ENCODE assay signal across 8 cellular contexts in the genomic region with DNA sequence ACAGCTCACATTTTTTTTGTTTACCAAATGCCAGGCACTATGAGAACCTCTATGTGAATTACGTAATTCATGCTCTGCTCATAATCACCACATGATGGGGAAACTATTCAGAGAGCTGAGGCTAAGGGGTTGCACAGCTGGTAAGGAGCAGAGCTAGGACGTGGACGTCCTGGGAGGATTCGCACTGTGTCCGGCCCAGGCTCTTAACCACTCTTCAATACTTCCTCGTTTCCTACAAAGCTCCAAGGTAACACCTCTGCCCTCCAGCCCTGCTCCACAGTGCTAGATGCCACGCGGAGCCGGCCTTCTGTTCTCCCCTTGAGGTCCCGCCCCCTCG. TPM values are rescaled to one million over a fixed set of nuclear protein-coding genes. Genes with fewer than 3 reads are reported as not detected.
DNase-seq lines count a peak whose midpoint lies in the region; ATAC-seq and TF ChIP-seq lines count a peak whose summit lies in the region.

No MANE protein-coding gene starts in this region.

- H3K27me3 Mint-ChIP-seq in CD4-positive, CD25-positive, alpha-beta regulatory T cell: no peaks in the 10 kb centered on the region
- no peaks in the 10 kb centered on the region for H3K27me3 Mint-ChIP-seq in neural crest cell (ENCODE audit: low read depth)

- peaks cover 30% of the 10 kb centered on the region for H3K36me3 Mint-ChIP-seq in CD4-positive, CD25-positive, alpha-beta regulatory T cell
- H3K36me3 Mint-ChIP-seq in neural crest cell (ENCODE audit: low read depth): peaks cover 15% of the 10 kb centered on the region

- H3K36me3 ChIP-seq in CD4-positive, CD25-positive, alpha-beta regulatory T cell (ENCODE audit: control insufficient read depth, insufficient read depth, low read length): peaks cover 60% of the 10 kb centered on the region

- H3K4me1 Mint-ChIP-seq in CD4-positive, CD25-positive, alpha-beta regulatory T cell: peaks cover 6 to 40% (median 22%) of the 10 kb centered on the region in 4 donors
- H3K4me1 Mint-ChIP-seq in neural crest cell: peaks cover 23% of the 10 kb centered on the region

- H3K27ac ChIP-seq in CD4-positive, CD25-positive, alpha-beta regulatory T cell (ENCODE audit: insufficient read depth, low read length, poor library complexity, severe bottlenecking): peak overlapping the region; percentile 90
- H3K27ac ChIP-seq in coronary artery: peak overlapping the region; percentile 89 to 95

- DNase-seq in CD4-positive, CD25-positive, alpha-beta regulatory T cell: no peak
- DNase-seq in LNCaP clone FGC (ENCODE audit: low read depth) (no peak), coronary artery (ENCODE audit: low spot score) (no peak), neural crest cell (ENCODE audit: low read depth, low spot score) (no peak), GM20000 (ENCODE audit: low spot score) (no peak), SHP77 treated with DMSO at 0.1 percent for 48 hours (lab: John Stamatoyannopoulos, UW) (no peak)
- DNase-seq in NK-92 treated with Interleukin-12 subunit alpha and Interleukin-12 subunit beta, amount 100 ng/mL, for 24 hours (lab: John Stamatoyannopoulos, UW): no peak

- TF ChIP-seq CTCF in LNCaP clone FGC (IDR thresholded peaks at IDR 0.05; ENCODE audit: control insufficient read depth, extremely low read depth, insufficient read depth) (no peak), coronary artery (IDR thresholded peaks at IDR 0.05) (no peak), neural crest cell (conservative IDR thresholded peaks at IDR 0.05) (no peak), GM20000 (IDR thresholded peaks at IDR 0.05; ENCODE audit: extremely low read depth, missing control alignments) (no peak)

- H3K27ac Mint-ChIP-seq in CD4-positive, CD25-positive, alpha-beta regulatory T cell: peak overlapping the region; percentile 93 to 97 (median 94)
- H3K27ac Mint-ChIP-seq in neural crest cell (ENCODE audit: unreplicated experiment): no peak overlapping the region

- peak overlapping the region; percentile 66 for H3K4me3 ChIP-seq in CD4-positive, CD25-positive, alpha-beta regulatory T cell (ENCODE audit: low read depth, low read length)
- H3K4me3 ChIP-seq in LNCaP clone FGC (ENCODE audit: low read depth, low read length) (peak overlapping the region; percentile 28), coronary artery (peak overlapping the region; percentile 79)

- ATAC-seq in CD4-positive, CD25-positive, alpha-beta regulatory T cell (ENCODE audit: low read depth in 2 of 2): peak; percentile 17 to 29
- ATAC-seq in GM21360 (IDR thresholded peaks at IDR 0.05; ENCODE audit: unreplicated experiment): no peak

- H3K4me3 Mint-ChIP-seq in CD4-positive, CD25-positive, alpha-beta regulatory T cell: peak overlapping the region; percentile 69 to 87 (median 80)
- H3K4me3 Mint-ChIP-seq in neural crest cell: peak overlapping the region; percentile 66

- peaks cover 0 to 1% (median 0%) of the 10 kb centered on the region in 7 donors for H3K9me3 Mint-ChIP-seq in CD4-positive, CD25-positive, alpha-beta regulatory T cell
- H3K9me3 Mint-ChIP-seq in neural crest cell: no peaks in the 10 kb centered on the region

- H3K4me1 ChIP-seq in CD4-positive, CD25-positive, alpha-beta regulatory T cell (ENCODE audit: control insufficient read depth, insufficient read depth, low read length, poor library complexity, severe bottlenecking): peaks cover 33% of the 10 kb centered on the region

- no peaks in the 10 kb centered on the region for H3K9me3 ChIP-seq in CD4-positive, CD25-positive, alpha-beta regulatory T cell (ENCODE audit: control insufficient read depth in 2 of 2, low read length in 2 of 2)

- H3K27me3 ChIP-seq in CD4-positive, CD25-positive, alpha-beta regulatory T cell (ENCODE audit: control insufficient read depth, insufficient read depth, low read length): no peaks in the 10 kb centered on the region

RNA-seq across cellular contexts. Expression of gene PHF19, which starts 8.7 kb away (rescaled TPM):
- total RNA-seq in CD4-positive, CD25-positive, alpha-beta regulatory T cell: 149 TPM
- 10 to 100 TPM; 21.4 to 43.2 (median 31.9) TPM for polyA plus RNA-seq in CD4-positive, CD25-positive, alpha-beta regulatory T cell
- 100.0 and 110 TPM in 2 replicates for total RNA-seq in neural crest cell

RNA-seq across cellular contexts. Expression of gene PSMD5, which starts 25.6 kb away (rescaled TPM):
- 44.0 TPM for total RNA-seq in CD4-positive, CD25-positive, alpha-beta regulatory T cell
- polyA plus RNA-seq in CD4-positive, CD25-positive, alpha-beta regulatory T cell: 10 to 100 TPM; 27.0 to 34.5 (median 29.9) TPM
- total RNA-seq in neural crest cell: 54.3 and 54.5 TPM in 2 replicates

RNA-seq across cellular contexts. Expression of gene TRAF1, which starts 58.3 kb away (rescaled TPM):
- 167 TPM for total RNA-seq in CD4-positive, CD25-positive, alpha-beta regulatory T cell
- 10 to 100 TPM; 13.5 to 18.7 (median 16.5) TPM for polyA plus RNA-seq in CD4-positive, CD25-positive, alpha-beta regulatory T cell
- total RNA-seq in neural crest cell: 3.5 and 3.8 TPM in 2 replicates

Comparison
In these comparisons a context has a peak if more than half of its experiments do, and no peak if none do; other contexts are left out.
1. H3K4me3 ChIP-seq: peak in every context shown above with its lines; median percentile 79 in coronary artery; 66 in CD4-positive, CD25-positive, alpha-beta regulatory T cell; 28 in LNCaP clone FGC.
2. RNA of gene TRAF1, which starts 58.3 kb away (total RNA-seq): 167 TPM in CD4-positive, CD25-positive, alpha-beta regulatory T cell (single experiment); 3.5 to 3.8 TPM in neural crest cell; every median in the first group is over 10 times any median in the second.